ENCODE assay signal across 11 cellular contexts in the genomic region with DNA sequence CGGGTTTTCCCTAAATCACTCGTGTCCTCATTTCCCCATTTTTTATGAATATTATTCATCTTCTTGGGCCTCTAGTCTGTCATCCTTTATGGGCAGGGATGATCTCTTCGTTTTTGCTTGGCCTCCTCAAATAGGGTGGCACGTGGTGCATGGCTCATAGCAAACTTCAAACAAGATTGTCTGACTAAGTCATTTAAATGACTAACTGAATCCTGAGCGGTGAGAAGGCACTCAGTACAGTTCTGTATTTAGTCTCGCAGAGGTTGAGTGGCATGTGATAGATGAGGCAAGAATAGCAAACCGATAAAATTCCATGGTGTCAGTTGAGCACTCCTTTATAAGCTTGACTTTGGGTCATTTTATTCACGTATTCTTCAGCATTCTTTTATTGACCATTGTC. TPM values are rescaled to one million over a fixed set of nuclear protein-coding genes. Genes with fewer than 3 reads are reported as not detected.
DNase-seq lines count a peak whose midpoint lies in the region; ATAC-seq and TF ChIP-seq lines count a peak whose summit lies in the region.
"Had no signal": no experiment of that assay in that cellular context is flagged by ENCODE, and none has a peak within 500 bp of the region (broad histone marks: within the 10 kb centered on the region; RNA-seq: fewer than 3 reads in every experiment).

No MANE protein-coding gene starts in this region.

- no peak for TF ChIP-seq CTCF in fibroblast of mammary gland (conservative IDR thresholded peaks at IDR 0.05; ENCODE audit: control insufficient read depth, insufficient read depth, low read depth, low read length)

- H3K27ac ChIP-seq in neuronal stem cell (replicated peaks; ENCODE audit: low read length): no peak overlapping the region
- H3K27ac ChIP-seq: dorsolateral prefrontal cortex had no signal

- H3K79me1 ChIP-seq in neuronal stem cell (ENCODE audit: low read depth, low read length): no peaks in the 10 kb centered on the region

- no peak overlapping the region for H4K8ac ChIP-seq in neuronal stem cell (ENCODE audit: low read depth, low read length)

- H3K18ac ChIP-seq in neuronal stem cell (ENCODE audit: low read length): no peak overlapping the region

- no peak overlapping the region for H2BK12ac ChIP-seq in neuronal stem cell (ENCODE audit: low read length)

- DNase-seq in Right ventricle myocardium inferior (ENCODE audit: missing footprints) (no peak), cardiac septum (ENCODE audit: low spot score) (no peak), NOMO-1 treated with dmso at 0.1 percent for 144 hours (lab: John Stamatoyannopoulos, UW; ENCODE audit: unreplicated experiment) (peak; percentile 24), fibroblast of mammary gland (ENCODE audit: low read depth) (peak; percentile 85), stromal cell of bone marrow (ENCODE audit: low read depth) (peak; percentile 76), neuronal stem cell (ENCODE audit: low spot score) (no peak), DMS53 treated with DMSO at 0.1 percent for 48 hours (lab: John Stamatoyannopoulos, UW; ENCODE audit: unreplicated experiment) (no peak)
- DNase-seq: activated effector memory CD4-positive, alpha-beta T cell treated with Interleukin-2 at 50 U/mL for 16 hours; dorsolateral prefrontal cortex; NCI-H1105 treated with DMSO at 0.1 percent for 48 hours had no signal

- peaks cover 0 to 43% (median 10%) of the 10 kb centered on the region in 3 experiments for H3K27me3 ChIP-seq in neuronal stem cell (ENCODE audit: control insufficient read depth in 3 of 3, insufficient read depth in 3 of 3, low read depth in 1 of 3, low read length in 3 of 3)
- H3K27me3 ChIP-seq: dorsolateral prefrontal cortex had no signal

- intact Hi-C loops in Right ventricle myocardium inferior (cut with DNase I): no loop called here
- intact Hi-C loops in cardiac septum (cut with DNase I): no loop called here

- H3K23ac ChIP-seq in neuronal stem cell (ENCODE audit: low read depth, low read length, poor library complexity): no peak overlapping the region

- H2BK5ac ChIP-seq in neuronal stem cell (ENCODE audit: low read length): no peak overlapping the region

- H3K36me3 ChIP-seq in neuronal stem cell (replicated peaks in 1 of 2; ENCODE audit: control insufficient read depth in 2 of 2, insufficient read depth in 2 of 2, low read length in 2 of 2): no peaks in the 10 kb centered on the region

- H3K4me3 ChIP-seq in fibroblast of mammary gland (ENCODE audit: control insufficient read depth, low read depth, low read length) (no peak overlapping the region), neuronal stem cell (ENCODE audit: low read length in 2 of 2) (no peak overlapping the region)
- H3K4me3 ChIP-seq: dorsolateral prefrontal cortex had no signal

- no peak overlapping the region for H4K91ac ChIP-seq in neuronal stem cell (ENCODE audit: low read depth, low read length, poor library complexity)

- H2AFZ ChIP-seq in neuronal stem cell (ENCODE audit: low read length): no peak overlapping the region

- no peak overlapping the region for H3K4ac ChIP-seq in neuronal stem cell (ENCODE audit: low read length)

- peaks cover 7 to 10% of the 10 kb centered on the region in 2 donors for H3K4me1 ChIP-seq in neuronal stem cell (ENCODE audit: control insufficient read depth in 2 of 2, insufficient read depth in 1 of 2, low read depth in 1 of 2, low read length in 2 of 2)

- no peak overlapping the region for H2AK5ac ChIP-seq in neuronal stem cell (ENCODE audit: low read depth, low read length)

- H3K9ac ChIP-seq in neuronal stem cell (ENCODE audit: low read depth, low read length, poor library complexity): no peak overlapping the region

- H3K14ac ChIP-seq in neuronal stem cell (ENCODE audit: low read length): no peak overlapping the region

- H2BK15ac ChIP-seq in neuronal stem cell (ENCODE audit: low read length): no peak overlapping the region

- H3K9me3 ChIP-seq in neuronal stem cell (replicated peaks in 1 of 2; ENCODE audit: control insufficient read depth in 2 of 2, insufficient read depth in 1 of 2, low read depth in 1 of 2, low read length in 2 of 2): peaks cover 0 to 4% of the 10 kb centered on the region in 2 donors

- no peak overlapping the region for H2BK120ac ChIP-seq in neuronal stem cell (ENCODE audit: low read depth, low read length)

- ATAC-seq in Right ventricle myocardium inferior (peak; percentile 52), HG03457 (IDR thresholded peaks at IDR 0.05; ENCODE audit: unreplicated experiment) (no peak)

- no CpG with 5 or more reads among the region's 8 CpGs for WGBS in neuronal stem cell (ENCODE audit: extremely low coverage in 2 of 2, insufficient read length in 2 of 2, insufficient replicate concordance in 1 of 2), 2 donors

- H3K4me2 ChIP-seq in neuronal stem cell (ENCODE audit: insufficient read depth, low read length, poor library complexity, severe bottlenecking): no peak overlapping the region

RNA-seq across cellular contexts. Expression of a gene that starts 5.7 kb away (rescaled TPM):
- total RNA-seq in Right ventricle myocardium inferior (27.2 TPM), cardiac septum (13.4 TPM)
- 12.3 TPM for polyA plus RNA-seq in neuronal stem cell (2013, experiment 1 of 2)
- polyA plus RNA-seq in neuronal stem cell (2013, experiment 2 of 2): 12.4 TPM

Comparison
In these comparisons a context has a peak if more than half of its experiments do, and no peak if none do; other contexts are left out.
1. DNase-seq: peak in NOMO-1 treated with dmso at 0.1 percent for 144 hours (single experiment), fibroblast of mammary gland (single experiment) and stromal cell of bone marrow (single experiment); none in Right ventricle myocardium inferior (single experiment), cardiac septum (single experiment), neuronal stem cell (single experiment) and DMS53 treated with DMSO at 0.1 percent for 48 hours (single experiment).